Comparison of ENCODE assay signal across 1 cellular context in genomic region chr6:101396552-101397173, GRCh38.
A peak's percentile ranks its signal among the peaks of the same experiment; 100 is the strongest.
TF ChIP-seq lines count a peak whose summit lies in the region.

No MANE protein-coding gene starts in this region.

TF ChIP-seq in HepG2, 621 proteins besides CTCF, POLR2A, EP300 and RAD21 (continued from another document and continues in another):
- peak; percentile 81; the same call in 1 of the 2 replicates for TF ChIP-seq ZBTB25 (CRISPR knock-in tag; IDR thresholded peaks at IDR 0.05)
- peak; percentile 13; the same call in 1 of the 2 replicates for TF ChIP-seq GATAD2A (CRISPR knock-in tag; IDR thresholded peaks at IDR 0.05)
- peak; percentile 39; the same call in 1 of the 2 replicates for TF ChIP-seq ELF3 (CRISPR knock-in tag; IDR thresholded peaks at IDR 0.05)
- TF ChIP-seq NONO (IDR thresholded peaks at IDR 0.05), result no peak
- no peak for TF ChIP-seq NONO (CRISPR knock-in tag; conservative IDR thresholded peaks at IDR 0.05)
- TF ChIP-seq MAX (IDR thresholded peaks at IDR 0.05), result no peak
- no peak for TF ChIP-seq MTF1 (CRISPR knock-in tag; IDR thresholded peaks at IDR 0.05)
- no peak for TF ChIP-seq ZNF747 (CRISPR knock-in tag; IDR thresholded peaks at IDR 0.05; ENCODE audit: borderline replicate concordance)
- no peak for TF ChIP-seq TRIM24 (CRISPR knock-in tag; IDR thresholded peaks at IDR 0.05)
- TF ChIP-seq KDM6A (CRISPR knock-in tag; IDR thresholded peaks at IDR 0.05; ENCODE audit: low read depth), result no peak
- no peak for TF ChIP-seq HNF4A (CRISPR knock-in tag; IDR thresholded peaks at IDR 0.05)
- no peak for TF ChIP-seq ZNF564 (CRISPR knock-in tag; IDR thresholded peaks at IDR 0.05)
- TF ChIP-seq ZBTB44 (CRISPR knock-in tag; IDR thresholded peaks at IDR 0.05), result peak; percentile 84; the same call in 1 of the 2 replicates
- no peak for TF ChIP-seq ZNF777 (CRISPR knock-in tag; IDR thresholded peaks at IDR 0.05)
- TF ChIP-seq PHF20 (CRISPR knock-in tag; IDR thresholded peaks at IDR 0.05), result no peak
- TF ChIP-seq PHB2 (IDR thresholded peaks at IDR 0.05; ENCODE audit: partially characterized antibody), result no peak
- no peak for TF ChIP-seq ZNF713 (CRISPR knock-in tag; IDR thresholded peaks at IDR 0.05)
- no peak for TF ChIP-seq PATZ1 (CRISPR knock-in tag; IDR thresholded peaks at IDR 0.05)
- no peak for TF ChIP-seq ZNF629 (CRISPR knock-in tag; conservative IDR thresholded peaks at IDR 0.05)
- TF ChIP-seq, protein P1, sequence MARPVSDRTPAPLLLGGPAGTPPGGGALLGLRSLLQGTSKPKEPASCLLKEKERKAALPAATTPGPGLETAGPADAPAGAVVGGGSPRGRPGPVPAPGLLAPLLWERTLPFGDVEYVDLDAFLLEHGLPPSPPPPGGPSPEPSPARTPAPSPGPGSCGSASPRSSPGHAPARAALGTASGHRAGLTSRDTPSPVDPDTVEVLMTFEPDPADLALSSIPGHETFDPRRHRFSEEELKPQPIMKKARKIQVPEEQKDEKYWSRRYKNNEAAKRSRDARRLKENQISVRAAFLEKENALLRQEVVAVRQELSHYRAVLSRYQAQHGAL (CRISPR knock-in tag; IDR thresholded peaks at IDR 0.05; ENCODE audit: not compliant biosample characterization), result no peak
- TF ChIP-seq IKZF5 (CRISPR knock-in tag; IDR thresholded peaks at IDR 0.05), result no peak
- no peak for TF ChIP-seq ZNF780A (CRISPR knock-in tag; IDR thresholded peaks at IDR 0.05)
- TF ChIP-seq HES4 (CRISPR knock-in tag; IDR thresholded peaks at IDR 0.05; ENCODE audit: borderline replicate concordance), result no peak
- TF ChIP-seq MTF2 (CRISPR knock-in tag; IDR thresholded peaks at IDR 0.05; ENCODE audit: borderline replicate concordance), result no peak
- TF ChIP-seq NFIC (IDR thresholded peaks at IDR 0.05; ENCODE audit: low read length), result no peak
- TF ChIP-seq, protein P2, sequence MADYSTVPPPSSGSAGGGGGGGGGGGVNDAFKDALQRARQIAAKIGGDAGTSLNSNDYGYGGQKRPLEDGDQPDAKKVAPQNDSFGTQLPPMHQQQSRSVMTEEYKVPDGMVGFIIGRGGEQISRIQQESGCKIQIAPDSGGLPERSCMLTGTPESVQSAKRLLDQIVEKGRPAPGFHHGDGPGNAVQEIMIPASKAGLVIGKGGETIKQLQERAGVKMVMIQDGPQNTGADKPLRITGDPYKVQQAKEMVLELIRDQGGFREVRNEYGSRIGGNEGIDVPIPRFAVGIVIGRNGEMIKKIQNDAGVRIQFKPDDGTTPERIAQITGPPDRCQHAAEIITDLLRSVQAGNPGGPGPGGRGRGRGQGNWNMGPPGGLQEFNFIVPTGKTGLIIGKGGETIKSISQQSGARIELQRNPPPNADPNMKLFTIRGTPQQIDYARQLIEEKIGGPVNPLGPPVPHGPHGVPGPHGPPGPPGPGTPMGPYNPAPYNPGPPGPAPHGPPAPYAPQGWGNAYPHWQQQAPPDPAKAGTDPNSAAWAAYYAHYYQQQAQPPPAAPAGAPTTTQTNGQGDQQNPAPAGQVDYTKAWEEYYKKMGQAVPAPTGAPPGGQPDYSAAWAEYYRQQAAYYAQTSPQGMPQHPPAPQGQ (CRISPR knock-in tag; IDR thresholded peaks at IDR 0.05; ENCODE audit: borderline replicate concordance), result no peak
- TF ChIP-seq CREB1 (IDR thresholded peaks at IDR 0.05), result no peak
- no peak for TF ChIP-seq CREB1 (CRISPR knock-in tag; IDR thresholded peaks at IDR 0.05)
- no peak for TF ChIP-seq RARG (CRISPR knock-in tag; IDR thresholded peaks at IDR 0.05; ENCODE audit: low read depth)
- TF ChIP-seq ZMYM4 (CRISPR knock-in tag; IDR thresholded peaks at IDR 0.05), result no peak
- TF ChIP-seq MED8 (CRISPR knock-in tag; IDR thresholded peaks at IDR 0.05; ENCODE audit: insufficient replicate concordance), result no peak
- no peak for TF ChIP-seq MAFG (CRISPR knock-in tag; IDR thresholded peaks at IDR 0.05)
- no peak for TF ChIP-seq PBX3 (CRISPR knock-in tag; IDR thresholded peaks at IDR 0.05; ENCODE audit: borderline replicate concordance)
- TF ChIP-seq DPF2 (CRISPR knock-in tag; IDR thresholded peaks at IDR 0.05; ENCODE audit: borderline replicate concordance, low read depth), result no peak
- no peak for TF ChIP-seq NBN (conservative IDR thresholded peaks at IDR 0.05)
- TF ChIP-seq CEBPG (CRISPR knock-in tag; IDR thresholded peaks at IDR 0.05), result 0 out of 2 replicates have a peak, but pooled peaks have one; percentile 9
- TF ChIP-seq HOXA5 (CRISPR knock-in tag; IDR thresholded peaks at IDR 0.05), result 0 out of 2 replicates have a peak, but pooled peaks have one; percentile 58
- TF ChIP-seq, protein P3, sequence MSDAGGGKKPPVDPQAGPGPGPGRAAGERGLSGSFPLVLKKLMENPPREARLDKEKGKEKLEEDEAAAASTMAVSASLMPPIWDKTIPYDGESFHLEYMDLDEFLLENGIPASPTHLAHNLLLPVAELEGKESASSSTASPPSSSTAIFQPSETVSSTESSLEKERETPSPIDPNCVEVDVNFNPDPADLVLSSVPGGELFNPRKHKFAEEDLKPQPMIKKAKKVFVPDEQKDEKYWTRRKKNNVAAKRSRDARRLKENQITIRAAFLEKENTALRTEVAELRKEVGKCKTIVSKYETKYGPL (CRISPR knock-in tag; IDR thresholded peaks at IDR 0.05), result no peak
- TF ChIP-seq, protein P4, sequence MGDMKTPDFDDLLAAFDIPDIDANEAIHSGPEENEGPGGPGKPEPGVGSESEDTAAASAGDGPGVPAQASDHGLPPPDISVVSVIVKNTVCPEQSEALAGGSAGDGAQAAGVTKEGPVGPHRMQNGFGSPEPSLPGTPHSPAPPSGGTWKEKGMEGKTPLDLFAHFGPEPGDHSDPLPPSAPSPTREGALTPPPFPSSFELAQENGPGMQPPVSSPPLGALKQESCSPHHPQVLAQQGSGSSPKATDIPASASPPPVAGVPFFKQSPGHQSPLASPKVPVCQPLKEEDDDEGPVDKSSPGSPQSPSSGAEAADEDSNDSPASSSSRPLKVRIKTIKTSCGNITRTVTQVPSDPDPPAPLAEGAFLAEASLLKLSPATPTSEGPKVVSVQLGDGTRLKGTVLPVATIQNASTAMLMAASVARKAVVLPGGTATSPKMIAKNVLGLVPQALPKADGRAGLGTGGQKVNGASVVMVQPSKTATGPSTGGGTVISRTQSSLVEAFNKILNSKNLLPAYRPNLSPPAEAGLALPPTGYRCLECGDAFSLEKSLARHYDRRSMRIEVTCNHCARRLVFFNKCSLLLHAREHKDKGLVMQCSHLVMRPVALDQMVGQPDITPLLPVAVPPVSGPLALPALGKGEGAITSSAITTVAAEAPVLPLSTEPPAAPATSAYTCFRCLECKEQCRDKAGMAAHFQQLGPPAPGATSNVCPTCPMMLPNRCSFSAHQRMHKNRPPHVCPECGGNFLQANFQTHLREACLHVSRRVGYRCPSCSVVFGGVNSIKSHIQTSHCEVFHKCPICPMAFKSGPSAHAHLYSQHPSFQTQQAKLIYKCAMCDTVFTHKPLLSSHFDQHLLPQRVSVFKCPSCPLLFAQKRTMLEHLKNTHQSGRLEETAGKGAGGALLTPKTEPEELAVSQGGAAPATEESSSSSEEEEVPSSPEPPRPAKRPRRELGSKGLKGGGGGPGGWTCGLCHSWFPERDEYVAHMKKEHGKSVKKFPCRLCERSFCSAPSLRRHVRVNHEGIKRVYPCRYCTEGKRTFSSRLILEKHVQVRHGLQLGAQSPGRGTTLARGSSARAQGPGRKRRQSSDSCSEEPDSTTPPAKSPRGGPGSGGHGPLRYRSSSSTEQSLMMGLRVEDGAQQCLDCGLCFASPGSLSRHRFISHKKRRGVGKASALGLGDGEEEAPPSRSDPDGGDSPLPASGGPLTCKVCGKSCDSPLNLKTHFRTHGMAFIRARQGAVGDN (CRISPR knock-in tag; IDR thresholded peaks at IDR 0.05), result no peak
- no peak for TF ChIP-seq NCOA1 (CRISPR knock-in tag; IDR thresholded peaks at IDR 0.05)
- TF ChIP-seq ZNF34 (CRISPR knock-in tag; IDR thresholded peaks at IDR 0.05; ENCODE audit: borderline replicate concordance), result no peak
- no peak for TF ChIP-seq ZFP36 (IDR thresholded peaks at IDR 0.05; ENCODE audit: borderline replicate concordance, low read depth, low read length, partially characterized antibody)
- TF ChIP-seq TCF12 (IDR thresholded peaks at IDR 0.05), result no peak
- no peak for TF ChIP-seq TCF12 (CRISPR knock-in tag; IDR thresholded peaks at IDR 0.05)
- TF ChIP-seq THYN1 (CRISPR knock-in tag; IDR thresholded peaks at IDR 0.05; ENCODE audit: borderline replicate concordance, low read depth), result no peak
- TF ChIP-seq ZSCAN9 (CRISPR knock-in tag; IDR thresholded peaks at IDR 0.05; ENCODE audit: borderline replicate concordance), result peak; percentile 92
- no peak for TF ChIP-seq NFE2L2 (IDR thresholded peaks at IDR 0.05; ENCODE audit: low read length)
- TF ChIP-seq, protein P5, sequence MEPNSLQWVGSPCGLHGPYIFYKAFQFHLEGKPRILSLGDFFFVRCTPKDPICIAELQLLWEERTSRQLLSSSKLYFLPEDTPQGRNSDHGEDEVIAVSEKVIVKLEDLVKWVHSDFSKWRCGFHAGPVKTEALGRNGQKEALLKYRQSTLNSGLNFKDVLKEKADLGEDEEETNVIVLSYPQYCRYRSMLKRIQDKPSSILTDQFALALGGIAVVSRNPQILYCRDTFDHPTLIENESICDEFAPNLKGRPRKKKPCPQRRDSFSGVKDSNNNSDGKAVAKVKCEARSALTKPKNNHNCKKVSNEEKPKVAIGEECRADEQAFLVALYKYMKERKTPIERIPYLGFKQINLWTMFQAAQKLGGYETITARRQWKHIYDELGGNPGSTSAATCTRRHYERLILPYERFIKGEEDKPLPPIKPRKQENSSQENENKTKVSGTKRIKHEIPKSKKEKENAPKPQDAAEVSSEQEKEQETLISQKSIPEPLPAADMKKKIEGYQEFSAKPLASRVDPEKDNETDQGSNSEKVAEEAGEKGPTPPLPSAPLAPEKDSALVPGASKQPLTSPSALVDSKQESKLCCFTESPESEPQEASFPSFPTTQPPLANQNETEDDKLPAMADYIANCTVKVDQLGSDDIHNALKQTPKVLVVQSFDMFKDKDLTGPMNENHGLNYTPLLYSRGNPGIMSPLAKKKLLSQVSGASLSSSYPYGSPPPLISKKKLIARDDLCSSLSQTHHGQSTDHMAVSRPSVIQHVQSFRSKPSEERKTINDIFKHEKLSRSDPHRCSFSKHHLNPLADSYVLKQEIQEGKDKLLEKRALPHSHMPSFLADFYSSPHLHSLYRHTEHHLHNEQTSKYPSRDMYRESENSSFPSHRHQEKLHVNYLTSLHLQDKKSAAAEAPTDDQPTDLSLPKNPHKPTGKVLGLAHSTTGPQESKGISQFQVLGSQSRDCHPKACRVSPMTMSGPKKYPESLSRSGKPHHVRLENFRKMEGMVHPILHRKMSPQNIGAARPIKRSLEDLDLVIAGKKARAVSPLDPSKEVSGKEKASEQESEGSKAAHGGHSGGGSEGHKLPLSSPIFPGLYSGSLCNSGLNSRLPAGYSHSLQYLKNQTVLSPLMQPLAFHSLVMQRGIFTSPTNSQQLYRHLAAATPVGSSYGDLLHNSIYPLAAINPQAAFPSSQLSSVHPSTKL (CRISPR knock-in tag; IDR thresholded peaks at IDR 0.05), result 0 out of 2 replicates have a peak, but pooled peaks have one; percentile 10
